1 cellular context compared by ENCODE assay signal in the genomic region with DNA sequence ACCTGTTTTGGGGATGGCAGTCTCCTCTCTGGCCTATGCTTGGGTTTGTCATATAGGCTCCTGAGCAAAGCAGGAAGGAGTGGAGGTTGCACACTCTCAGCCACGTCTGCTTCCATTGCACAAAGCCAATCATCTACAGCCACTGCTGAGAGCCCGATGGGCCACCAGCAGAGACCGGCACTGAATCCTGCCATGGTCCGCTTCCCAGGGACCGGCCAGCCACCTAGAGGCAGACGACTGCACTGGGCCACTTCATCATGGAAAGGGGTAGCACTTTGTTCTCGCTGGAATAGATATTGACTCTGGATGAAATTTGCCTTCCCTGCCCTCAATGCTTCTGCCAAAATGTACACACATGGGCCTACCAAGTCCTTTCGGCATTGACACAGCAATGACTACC.
TF ChIP-seq lines count a peak whose summit lies in the region.

No MANE protein-coding gene starts in this region.

TF ChIP-seq in WTC11, 78 proteins besides CTCF, POLR2A, EP300 and RAD21 (continued from another document):
- TF ChIP-seq, protein P1, sequence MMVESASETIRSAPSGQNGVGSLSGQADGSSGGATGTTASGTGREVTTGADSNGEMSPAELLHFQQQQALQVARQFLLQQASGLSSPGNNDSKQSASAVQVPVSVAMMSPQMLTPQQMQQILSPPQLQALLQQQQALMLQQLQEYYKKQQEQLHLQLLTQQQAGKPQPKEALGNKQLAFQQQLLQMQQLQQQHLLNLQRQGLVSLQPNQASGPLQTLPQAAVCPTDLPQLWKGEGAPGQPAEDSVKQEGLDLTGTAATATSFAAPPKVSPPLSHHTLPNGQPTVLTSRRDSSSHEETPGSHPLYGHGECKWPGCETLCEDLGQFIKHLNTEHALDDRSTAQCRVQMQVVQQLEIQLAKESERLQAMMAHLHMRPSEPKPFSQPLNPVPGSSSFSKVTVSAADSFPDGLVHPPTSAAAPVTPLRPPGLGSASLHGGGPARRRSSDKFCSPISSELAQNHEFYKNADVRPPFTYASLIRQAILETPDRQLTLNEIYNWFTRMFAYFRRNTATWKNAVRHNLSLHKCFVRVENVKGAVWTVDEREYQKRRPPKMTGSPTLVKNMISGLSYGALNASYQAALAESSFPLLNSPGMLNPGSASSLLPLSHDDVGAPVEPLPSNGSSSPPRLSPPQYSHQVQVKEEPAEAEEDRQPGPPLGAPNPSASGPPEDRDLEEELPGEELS (CRISPR knock-in tag; IDR thresholded peaks at IDR 0.05), result no peak
- TF ChIP-seq E2F5 (CRISPR knock-in tag; IDR thresholded peaks at IDR 0.05), result no peak
TF ChIP-seq in WTC11: peak in this region for 0.
